ENCODE assay signal across 18 cellular contexts in the genomic region with DNA sequence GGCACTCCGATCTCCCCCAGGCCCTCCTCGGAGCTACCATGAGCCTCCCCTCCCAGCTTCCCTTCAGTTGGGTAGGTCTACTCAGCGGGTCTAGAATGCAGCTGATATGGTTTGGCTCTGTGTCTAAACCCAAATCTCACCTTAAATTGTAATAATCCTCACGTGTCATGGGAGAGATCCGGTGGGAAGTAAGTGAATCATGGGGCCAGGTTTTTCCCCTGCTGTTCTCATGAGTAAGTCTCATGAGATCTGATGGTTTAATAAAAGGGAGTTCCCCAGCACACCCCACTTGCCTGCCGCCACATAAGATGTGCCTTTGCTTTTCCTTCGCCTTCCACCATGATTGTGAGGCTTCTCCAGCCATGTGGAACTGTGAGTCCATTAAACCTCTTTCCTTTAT. TPM values are rescaled to one million over a fixed set of nuclear protein-coding genes. Genes with fewer than 3 reads are reported as not detected.
DNase-seq lines count a peak whose midpoint lies in the region; ATAC-seq and TF ChIP-seq lines count a peak whose summit lies in the region.
"Had no signal": no experiment of that assay in that cellular context is flagged by ENCODE, and none has a peak within 500 bp of the region (broad histone marks: within the 10 kb centered on the region; RNA-seq: fewer than 3 reads in every experiment).

No MANE protein-coding gene starts in this region.

- no peak for DNase-seq in CD8-positive, alpha-beta T cell
- DNase-seq in activated naive CD8-positive, alpha-beta T cell treated with anti-CD3 and anti-CD28 coated beads, Interleukin-2, amount 50 U/mL, for 24 hours, result no peak
- DNase-seq in kidney epithelial cell (ENCODE audit: low read depth) (peak; percentile 67), NOMO-1 treated with dmso at 0.1 percent for 144 hours (lab: John Stamatoyannopoulos, UW; ENCODE audit: unreplicated experiment) (no peak), T-helper 9 cell (no peak)
- DNase-seq: activated CD8-positive, alpha-beta memory T cell treated with anti-CD3 and anti-CD28 coated beads for 24 hours; aorta; gastrocnemius medialis; KBM-7; NCI-H1105; occipital lobe; RPMI8226; substantia nigra; SW 1271 had no signal

- no peak overlapping the region for H3K27ac ChIP-seq in CD8-positive, alpha-beta T cell (ENCODE audit: low read depth, low read length)
- H3K27ac ChIP-seq: gastrocnemius medialis had no signal

- H3K36me3 Mint-ChIP-seq in CD8-positive, alpha-beta T cell, result no peaks in the 10 kb centered on the region
- peaks cover 2% of the 10 kb centered on the region for H3K36me3 Mint-ChIP-seq in activated naive CD8-positive, alpha-beta T cell treated with anti-CD3 and anti-CD28 coated beads, Interleukin-2, amount 50 U/mL, for 24 hours (ENCODE audit: low read depth)

- peak overlapping the region; percentile 72 for H3K27ac Mint-ChIP-seq in CD8-positive, alpha-beta T cell
- H3K27ac Mint-ChIP-seq in activated naive CD8-positive, alpha-beta T cell treated with anti-CD3 and anti-CD28 coated beads, Interleukin-2, amount 50 U/mL, for 24 hours, result peak overlapping the region; percentile 26

- H3K4me1 Mint-ChIP-seq in CD8-positive, alpha-beta T cell (ENCODE audit: low read depth), result peaks cover 70% of the 10 kb centered on the region
- peaks cover 74% of the 10 kb centered on the region for H3K4me1 Mint-ChIP-seq in activated naive CD8-positive, alpha-beta T cell treated with anti-CD3 and anti-CD28 coated beads, Interleukin-2, amount 50 U/mL, for 24 hours

- H3K9me3 Mint-ChIP-seq in CD8-positive, alpha-beta T cell, result no peaks in the 10 kb centered on the region
- no peaks in the 10 kb centered on the region for H3K9me3 Mint-ChIP-seq in activated naive CD8-positive, alpha-beta T cell treated with anti-CD3 and anti-CD28 coated beads, Interleukin-2, amount 50 U/mL, for 24 hours

- TF ChIP-seq CTCF in CD8-positive, alpha-beta T cell (IDR thresholded peaks at IDR 0.05), result no peak
- no peak for TF ChIP-seq CTCF in kidney epithelial cell (IDR thresholded peaks at IDR 0.05; ENCODE audit: insufficient read depth, low read length, poor library complexity, severe bottlenecking)

- H3K27me3 ChIP-seq in CD8-positive, alpha-beta T cell (ENCODE audit: insufficient read depth, low read length), result no peaks in the 10 kb centered on the region
- no peaks in the 10 kb centered on the region for H3K27me3 ChIP-seq in kidney epithelial cell (ENCODE audit: control insufficient read depth, insufficient read depth, low read length)
- H3K27me3 ChIP-seq: gastrocnemius medialis had no signal

- H3K4me3 ChIP-seq in CD8-positive, alpha-beta T cell (ENCODE audit: low read depth, low read length), result no peak overlapping the region
- H3K4me3 ChIP-seq in kidney epithelial cell (ENCODE audit: low read depth, low read length), result no peak overlapping the region
- H3K4me3 ChIP-seq: gastrocnemius medialis had no signal

- intact Hi-C loops in CD8-positive, alpha-beta T cell (cut with DNase I, micrococcal nuclease), result no loop called here

- no peak overlapping the region for H3K4me3 Mint-ChIP-seq in CD8-positive, alpha-beta T cell
- H3K4me3 Mint-ChIP-seq in activated naive CD8-positive, alpha-beta T cell treated with anti-CD3 and anti-CD28 coated beads, Interleukin-2, amount 50 U/mL, for 24 hours, result peak overlapping the region; percentile 9

- POLR2A ChIA-PET in CD8-positive, alpha-beta T cell (lab: Charles Lee), result interaction anchor here (0.6 kb wide), 1 partner anchor 164 kb away, joined by 3 read pairs; no protein-coding TSS in a partner anchor

- peaks cover 33% of the 10 kb centered on the region for H3K4me1 ChIP-seq in CD8-positive, alpha-beta T cell (ENCODE audit: insufficient read depth, low read length)

- CTCF ChIA-PET in CD8-positive, alpha-beta T cell (lab: Charles Lee), result no interaction called here

- H3K9me3 ChIP-seq in CD8-positive, alpha-beta T cell (ENCODE audit: low read length), result no peaks in the 10 kb centered on the region
- H3K9me3 ChIP-seq: gastrocnemius medialis had no signal

- no peaks in the 10 kb centered on the region for H3K36me3 ChIP-seq in CD8-positive, alpha-beta T cell (ENCODE audit: insufficient read depth, low read length)
- no peaks in the 10 kb centered on the region for H3K36me3 ChIP-seq in kidney epithelial cell (ENCODE audit: control insufficient read depth, insufficient read depth, low read length)
- H3K36me3 ChIP-seq: gastrocnemius medialis had no signal

- ATAC-seq in CD8-positive, alpha-beta T cell, result no peak
- ATAC-seq in GM18868 (IDR thresholded peaks at IDR 0.05; ENCODE audit: unreplicated experiment), result peak; percentile 53
- peak; percentile 27 for ATAC-seq in activated naive CD8-positive, alpha-beta T cell treated with anti-CD3 and anti-CD28 coated beads, Interleukin-2, amount 50 U/mL, for 24 hours
- no peak for ATAC-seq in activated CD4-positive, CD25-positive, alpha-beta regulatory T cell treated with anti-CD3 and anti-CD28 coated beads, Interleukin-2, amount 50 U/mL, for 24 hours
- ATAC-seq: gastrocnemius medialis, left lobe of liver, sciatic nerve had no signal

- H3K27me3 Mint-ChIP-seq in CD8-positive, alpha-beta T cell (ENCODE audit: low read depth), result no peaks in the 10 kb centered on the region
- H3K27me3 Mint-ChIP-seq in activated naive CD8-positive, alpha-beta T cell treated with anti-CD3 and anti-CD28 coated beads, Interleukin-2, amount 50 U/mL, for 24 hours, result no peaks in the 10 kb centered on the region

RNA-seq across cellular contexts. Expression of a gene that starts 14.5 kb away (rescaled TPM):
- total RNA-seq in CD8-positive, alpha-beta T cell, result 10 to 100 TPM; 66.3 to 75.5 TPM
- total RNA-seq in kidney epithelial cell, result 226 and 230 TPM in 2 replicates

Comparison
In these comparisons a context has a peak if more than half of its experiments do, and no peak if none do; other contexts are left out.
1. ATAC-seq: peak in GM18868 (single experiment) and activated naive CD8-positive, alpha-beta T cell treated with anti-CD3 and anti-CD28 coated beads, Interleukin-2, amount 50 U/mL, for 24 hours (single experiment); none in CD8-positive, alpha-beta T cell (single experiment) and activated CD4-positive, CD25-positive, alpha-beta regulatory T cell treated with anti-CD3 and anti-CD28 coated beads, Interleukin-2, amount 50 U/mL, for 24 hours (0 of 2).